In genomic region chr6:167247814-167248595, GRCh38 we compare ENCODE assay signal across 25 cellular contexts. TPM values are rescaled to one million over a fixed set of nuclear protein-coding genes. Genes with fewer than 3 reads are reported as not detected.
"Had no signal": no experiment of that assay in that cellular context is flagged by ENCODE, and none has a peak within 500 bp of the region (broad histone marks: within the 10 kb centered on the region; RNA-seq: fewer than 3 reads in every experiment).

No MANE protein-coding gene starts in this region.

- H3K9me3 Mint-ChIP-seq: activated naive CD8-positive, alpha-beta T cell treated with anti-CD3 and anti-CD28 coated beads for 36 hours; central memory CD8-positive, alpha-beta T cell; nephron; stimulated activated memory B cell treated with anti-CD40 and anti-IgM and Interleukin-4, amounts not matched to agents 10 μg/mL and 1 μg/mL and 100 μg/mL, for 72 hours; T-helper 2 cell treated with Interferon-gamma antibody and Interleukin-4, amounts not matched to agents 5 μg/mL and 100 μg/mL, for 36 hours had no signal

- H3K4me3 Mint-ChIP-seq: activated naive CD8-positive, alpha-beta T cell treated with anti-CD3 and anti-CD28 coated beads for 36 hours; central memory CD8-positive, alpha-beta T cell; nephron; stimulated activated memory B cell treated with anti-CD40 and anti-IgM and Interleukin-4, amounts not matched to agents 10 μg/mL and 1 μg/mL and 100 μg/mL, for 72 hours; T-helper 2 cell treated with Interferon-gamma antibody and Interleukin-4, amounts not matched to agents 5 μg/mL and 100 μg/mL, for 36 hours had no signal

- H3K27ac ChIP-seq: transverse colon, uterus had no signal

- H3K4me1 Mint-ChIP-seq: activated naive CD8-positive, alpha-beta T cell treated with anti-CD3 and anti-CD28 coated beads for 36 hours; central memory CD8-positive, alpha-beta T cell had no signal

- H3K9me3 ChIP-seq: transverse colon, uterus had no signal

- H3K4me1 ChIP-seq: transverse colon, uterus had no signal

- H3K4me3 ChIP-seq: transverse colon, uterus had no signal

- H3K27ac Mint-ChIP-seq: activated naive CD8-positive, alpha-beta T cell treated with anti-CD3 and anti-CD28 coated beads for 36 hours; nephron; stimulated activated memory B cell treated with anti-CD40 and anti-IgM and Interleukin-4, amounts not matched to agents 10 μg/mL and 1 μg/mL and 100 μg/mL, for 72 hours; T-helper 2 cell treated with Interferon-gamma antibody and Interleukin-4, amounts not matched to agents 5 μg/mL and 100 μg/mL, for 36 hours had no signal

- H3K27me3 ChIP-seq: transverse colon, uterus had no signal

- H3K36me3 ChIP-seq: transverse colon, uterus had no signal

- DNase-seq: activated CD4-positive, alpha-beta T cell treated with anti-CD3 and anti-CD28 coated beads, Interleukin-2, amount 50 U/mL, for 4 hours; activated naive CD4-positive, alpha-beta T cell treated with Interleukin-2 at 50 U/mL for 16 hours; activated naive CD8-positive, alpha-beta T cell treated with anti-CD3 and anti-CD28 coated beads for 36 hours; activated T-cell treated with anti-CD3 and anti-CD28 coated beads, Interleukin-2, amount 50 U/mL, for 48 hours; effector memory CD4-positive, alpha-beta T cell; foreskin melanocyte; hypothalamus; islet precursor cell; left cardiac atrium; occipital lobe; posterior cingulate gyrus; small intestine; transverse colon; uterus had no signal

- ATAC-seq: esophagus mucosa, left cardiac atrium, sciatic nerve had no signal

- H3K27me3 Mint-ChIP-seq: activated naive CD8-positive, alpha-beta T cell treated with anti-CD3 and anti-CD28 coated beads for 36 hours had no signal

- H3K36me3 Mint-ChIP-seq: activated naive CD8-positive, alpha-beta T cell treated with anti-CD3 and anti-CD28 coated beads for 36 hours; stimulated activated memory B cell treated with anti-CD40 and anti-IgM and Interleukin-4, amounts not matched to agents 10 μg/mL and 1 μg/mL and 100 μg/mL, for 72 hours had no signal

RNA-seq across cellular contexts. Expression of gene UNC93A, which starts 43.1 kb away (rescaled TPM):
- total RNA-seq: activated naive CD8-positive, alpha-beta T cell treated with anti-CD3 and anti-CD28 coated beads for 36 hours; astrocyte; dermis microvascular lymphatic vessel endothelial cell; endothelial cell of umbilical vein; left cardiac atrium; myocyte; occipital lobe; sciatic nerve; temporal lobe; transverse colon had no signal
- polyA plus RNA-seq: endothelial cell of umbilical vein had no signal
